ENCODE assay signal across 10 cellular contexts in the genomic region with DNA sequence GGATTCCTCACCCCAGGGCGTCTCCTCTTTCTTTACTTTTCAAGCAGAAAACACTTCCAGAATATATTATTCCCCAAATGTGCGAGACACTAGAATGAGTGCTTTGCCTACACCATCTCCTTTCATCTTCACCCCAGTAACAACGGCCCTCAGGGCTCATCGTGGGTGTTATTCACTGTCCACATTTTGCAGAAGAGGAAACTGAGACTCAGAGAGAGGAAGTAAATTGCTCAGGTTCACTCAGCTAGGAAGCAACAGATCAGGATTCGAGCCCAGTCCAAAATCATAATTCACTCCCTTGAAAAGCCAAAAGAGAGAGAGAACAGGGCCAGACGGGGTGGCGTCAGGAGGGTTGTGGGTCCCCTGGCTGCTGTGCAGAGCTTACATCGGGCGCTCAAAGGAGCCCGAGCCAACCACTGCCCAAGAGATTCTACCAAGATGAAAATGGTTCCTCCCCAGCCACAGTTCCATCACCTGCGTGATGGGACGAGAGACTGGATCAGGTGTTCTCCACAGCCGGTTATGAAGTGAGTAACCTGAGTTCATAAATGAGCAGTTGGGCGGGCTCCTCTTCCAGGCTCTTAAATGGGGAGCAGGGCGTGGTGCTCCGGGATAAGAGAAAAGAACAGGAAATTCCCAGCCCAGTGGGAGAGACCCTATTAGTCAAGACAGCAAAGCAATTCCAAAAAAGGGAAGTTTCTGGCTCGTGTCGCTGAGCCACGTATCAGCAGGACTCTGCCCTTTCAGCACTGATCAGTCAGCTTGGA. TPM values are rescaled to one million over a fixed set of nuclear protein-coding genes. Genes with fewer than 3 reads are reported as not detected.
DNase-seq lines count a peak whose midpoint lies in the region; ATAC-seq and TF ChIP-seq lines count a peak whose summit lies in the region.
"Had no signal": no experiment of that assay in that cellular context is flagged by ENCODE, and none has a peak within 500 bp of the region (broad histone marks: within the 10 kb centered on the region; RNA-seq: fewer than 3 reads in every experiment).

No MANE protein-coding gene starts in this region.

- H3K4me3 Mint-ChIP-seq in activated T-helper 1 cell treated with anti-CD3 and anti-CD28 coated beads, Interleukin-12 subunit alpha, Interleukin-12 subunit beta, Interleukin-2, Interleukin-4 antibody, amounts not matched to agents 30 ng/mL and 10 ng/mL and 1 ng/mL, durations not matched to agents 14 hours and 24 hours and 36 hours = no peak overlapping the region

- H3K36me3 Mint-ChIP-seq in activated T-helper 1 cell treated with anti-CD3 and anti-CD28 coated beads, Interleukin-12 subunit alpha, Interleukin-12 subunit beta, Interleukin-2, Interleukin-4 antibody, amounts not matched to agents 30 ng/mL and 10 ng/mL and 1 ng/mL, durations not matched to agents 14 hours and 24 hours and 36 hours (ENCODE audit: low read depth) = no peaks in the 10 kb centered on the region

- H3K4me1 Mint-ChIP-seq in activated T-helper 1 cell treated with anti-CD3 and anti-CD28 coated beads, Interleukin-12 subunit alpha, Interleukin-12 subunit beta, Interleukin-2, Interleukin-4 antibody, amounts not matched to agents 30 ng/mL and 10 ng/mL and 1 ng/mL, durations not matched to agents 14 hours and 24 hours and 36 hours (ENCODE audit: low read depth) = peaks cover 5% of the 10 kb centered on the region

- 40 to 56% (median 46%) methylated on average over 19 of the region's 19 CpGs for WGBS in heart left ventricle, 4 donors

- H3K9me3 ChIP-seq in RWPE2 (ENCODE audit: severe bottlenecking) = no peaks in the 10 kb centered on the region
- H3K9me3 ChIP-seq in heart left ventricle = no peaks in the 10 kb centered on the region
- H3K9me3 ChIP-seq in skeletal muscle satellite cell (replicated peaks; ENCODE audit: low read length) = no peaks in the 10 kb centered on the region
- no peaks in the 10 kb centered on the region for H3K9me3 ChIP-seq in WERI-Rb-1 (ENCODE audit: severe bottlenecking)
- H3K9me3 ChIP-seq: adrenal gland had no signal

- TF ChIP-seq CTCF in RWPE2 (IDR thresholded peaks at IDR 0.05; ENCODE audit: poor library complexity, severe bottlenecking) (no peak), heart left ventricle (IDR thresholded peaks at IDR 0.05) (peak in 1 of 12 donors; percentile 1), WERI-Rb-1 (IDR thresholded peaks at IDR 0.05; ENCODE audit: low read depth, low read length) (no peak)

- DNase-seq in H7 (peak; percentile 35), RWPE2 (ENCODE audit: low spot score) (peak; percentile 92), heart left ventricle (peak in 4 of 5 donors; percentile 36 to 51 (median 46)), WERI-Rb-1 (no peak)
- DNase-seq in activated T-helper 1 cell treated with anti-CD3 and anti-CD28 coated beads, Interleukin-12 subunit alpha, Interleukin-12 subunit beta, Interleukin-2, Interleukin-4 antibody, amounts not matched to agents 30 ng/mL and 10 ng/mL and 1 ng/mL, durations not matched to agents 14 hours and 24 hours and 36 hours (ENCODE audit: low spot score) = no peak
- DNase-seq: NCI-H1930 had no signal

- no peak overlapping the region for H3K4me3 ChIP-seq in H7 (ENCODE audit: insufficient read depth, low read depth, low read length)
- no peak overlapping the region for H3K4me3 ChIP-seq in RWPE2 (ENCODE audit: severe bottlenecking)
- peak overlapping the region in 7 of 12 donors; percentile 12 to 41 (median 17) for H3K4me3 ChIP-seq in heart left ventricle
- no peak overlapping the region for H3K4me3 ChIP-seq in skeletal muscle satellite cell (ENCODE audit: low read length)
- no peak overlapping the region for H3K4me3 ChIP-seq in WERI-Rb-1 (ENCODE audit: low read depth, low read length)
- H3K4me3 ChIP-seq: adrenal gland had no signal

- H3K27me3 ChIP-seq in H7 (ENCODE audit: control insufficient read depth, insufficient read depth, low read length) (no peaks in the 10 kb centered on the region), RWPE2 (ENCODE audit: insufficient read depth, poor library complexity, severe bottlenecking) (no peaks in the 10 kb centered on the region), heart left ventricle (no peaks in the 10 kb centered on the region), skeletal muscle satellite cell (ENCODE audit: control insufficient read depth, insufficient read depth, low read length) (no peaks in the 10 kb centered on the region), WERI-Rb-1 (ENCODE audit: insufficient read depth, low read depth, severe bottlenecking) (no peaks in the 10 kb centered on the region)
- H3K27me3 ChIP-seq: adrenal gland had no signal

- H3K27me3 Mint-ChIP-seq in activated T-helper 1 cell treated with anti-CD3 and anti-CD28 coated beads, Interleukin-12 subunit alpha, Interleukin-12 subunit beta, Interleukin-2, Interleukin-4 antibody, amounts not matched to agents 30 ng/mL and 10 ng/mL and 1 ng/mL, durations not matched to agents 14 hours and 24 hours and 36 hours (ENCODE audit: insufficient read depth) = no peaks in the 10 kb centered on the region

- no peaks in the 10 kb centered on the region for H3K9me3 Mint-ChIP-seq in activated T-helper 1 cell treated with anti-CD3 and anti-CD28 coated beads, Interleukin-12 subunit alpha, Interleukin-12 subunit beta, Interleukin-2, Interleukin-4 antibody, amounts not matched to agents 30 ng/mL and 10 ng/mL and 1 ng/mL, durations not matched to agents 14 hours and 24 hours and 36 hours

- ATAC-seq in RWPE2 (ENCODE audit: low read depth) = peak; percentile 81
- peak; percentile 5 to 60 (median 56) for ATAC-seq in heart left ventricle
- ATAC-seq in HG03342 (IDR thresholded peaks at IDR 0.05; ENCODE audit: unreplicated experiment) = no peak
- ATAC-seq in HG03442 (IDR thresholded peaks at IDR 0.05; ENCODE audit: unreplicated experiment) = no peak

- H3K27ac Mint-ChIP-seq in activated T-helper 1 cell treated with anti-CD3 and anti-CD28 coated beads, Interleukin-12 subunit alpha, Interleukin-12 subunit beta, Interleukin-2, Interleukin-4 antibody, amounts not matched to agents 30 ng/mL and 10 ng/mL and 1 ng/mL, durations not matched to agents 14 hours and 24 hours and 36 hours = no peak overlapping the region

- H3K4me1 ChIP-seq in RWPE2 (ENCODE audit: insufficient read depth, poor library complexity, severe bottlenecking) (peaks cover 33% of the 10 kb centered on the region), heart left ventricle (peaks cover 0 to 46% (median 30%) of the 10 kb centered on the region in 12 donors), skeletal muscle satellite cell (ENCODE audit: control insufficient read depth, insufficient read depth, low read length) (peaks cover 24% of the 10 kb centered on the region)
- H3K4me1 ChIP-seq: adrenal gland had no signal

- peak overlapping the region; percentile 38 for H3K9ac ChIP-seq in skeletal muscle satellite cell (ENCODE audit: low read depth, low read length)

- H3K27ac ChIP-seq in RWPE2 (ENCODE audit: poor library complexity, severe bottlenecking) (peak overlapping the region; percentile 89), heart left ventricle (peak overlapping the region; percentile 64 to 92 (median 82)), WERI-Rb-1 (no peak overlapping the region)

- no peak for TF ChIP-seq POLR2A in heart left ventricle (IDR thresholded peaks at IDR 0.05)

- no peaks in the 10 kb centered on the region for H3K36me3 ChIP-seq in H7 (replicated peaks; ENCODE audit: control insufficient read depth, insufficient read depth, low read length)
- H3K36me3 ChIP-seq in RWPE2 (ENCODE audit: low read depth) = no peaks in the 10 kb centered on the region
- H3K36me3 ChIP-seq in heart left ventricle = no peaks in the 10 kb centered on the region
- no peaks in the 10 kb centered on the region for H3K36me3 ChIP-seq in skeletal muscle satellite cell (ENCODE audit: insufficient read depth, low read length)
- H3K36me3 ChIP-seq in WERI-Rb-1 = no peaks in the 10 kb centered on the region
- H3K36me3 ChIP-seq: adrenal gland had no signal

- intact Hi-C loops in heart left ventricle (cut with DNase I) = no loop called here
- intact Hi-C loops in activated T-helper 1 cell treated with anti-CD3 and anti-CD28 coated beads, Interleukin-12 subunit alpha, Interleukin-12 subunit beta, Interleukin-2, Interleukin-4 antibody, amounts not matched to agents 30 ng/mL and 10 ng/mL and 1 ng/mL, durations not matched to agents 14 hours and 24 hours and 36 hours (cut with micrococcal nuclease) = no loop called here

- peak overlapping the region; percentile 50 for H3K4me2 ChIP-seq in skeletal muscle satellite cell (ENCODE audit: low read length)

RNA-seq across cellular contexts. Expression of a gene that starts 48.6 kb away (rescaled TPM):
- total RNA-seq in H7 (2014; rRNA removed; shearing (Covaris generic)) = 75.4 and 116 TPM in 2 replicates
- 10 to 100 TPM; 30.5 to 75.6 (median 40.6) TPM for total RNA-seq in heart left ventricle
- polyA plus RNA-seq in heart left ventricle = 10 to 100 TPM; 31.9 to 38.7 TPM
- total RNA-seq in skeletal muscle satellite cell (2012; rRNA removed) = 79.3 and 86.2 TPM in 2 replicates
- total RNA-seq in activated T-helper 1 cell treated with anti-CD3 and anti-CD28 coated beads, Interleukin-12 subunit alpha, Interleukin-12 subunit beta, Interleukin-2, Interleukin-4 antibody, amounts not matched to agents 30 ng/mL and 10 ng/mL and 1 ng/mL, durations not matched to agents 14 hours and 24 hours and 36 hours = 22.3 and 24.1 TPM in 2 replicates

Comparison
In these comparisons a context has a peak if more than half of its experiments do, and no peak if none do; other contexts are left out.
1. DNase-seq: peak in H7 (single experiment), RWPE2 (single experiment) and heart left ventricle (4 of 5); none in WERI-Rb-1 (single experiment) and activated T-helper 1 cell treated with anti-CD3 and anti-CD28 coated beads, Interleukin-12 subunit alpha, Interleukin-12 subunit beta, Interleukin-2, Interleukin-4 antibody, amounts not matched to agents 30 ng/mL and 10 ng/mL and 1 ng/mL, durations not matched to agents 14 hours and 24 hours and 36 hours (single experiment).
2. H3K4me3 ChIP-seq: peak in heart left ventricle (7 of 12); none in H7 (single experiment), RWPE2 (single experiment), skeletal muscle satellite cell (single experiment) and WERI-Rb-1 (single experiment).
3. ATAC-seq: peak in RWPE2 (single experiment) and heart left ventricle (4 of 4); none in HG03342 (single experiment) and HG03442 (single experiment).